ENCODE assay signal across 3 cellular contexts in genomic region chr6:139293230-139293629, GRCh38. TPM values are rescaled to one million over a fixed set of nuclear protein-coding genes. Genes with fewer than 3 reads are reported as not detected.
"Had no signal": no experiment of that assay in that cellular context is flagged by ENCODE, and none has a peak within 500 bp of the region (broad histone marks: within the 10 kb centered on the region; RNA-seq: fewer than 3 reads in every experiment).

No MANE protein-coding gene starts in this region.

RNA-seq across cellular contexts. Expression of gene TXLNB, which starts 1.4 kb away (rescaled TPM):
- total RNA-seq: epithelial cell of proximal tubule, foreskin keratinocyte, progenitor cell of endocrine pancreas had no signal
